ENCODE assay signal across 1 cellular context in the genomic region with DNA sequence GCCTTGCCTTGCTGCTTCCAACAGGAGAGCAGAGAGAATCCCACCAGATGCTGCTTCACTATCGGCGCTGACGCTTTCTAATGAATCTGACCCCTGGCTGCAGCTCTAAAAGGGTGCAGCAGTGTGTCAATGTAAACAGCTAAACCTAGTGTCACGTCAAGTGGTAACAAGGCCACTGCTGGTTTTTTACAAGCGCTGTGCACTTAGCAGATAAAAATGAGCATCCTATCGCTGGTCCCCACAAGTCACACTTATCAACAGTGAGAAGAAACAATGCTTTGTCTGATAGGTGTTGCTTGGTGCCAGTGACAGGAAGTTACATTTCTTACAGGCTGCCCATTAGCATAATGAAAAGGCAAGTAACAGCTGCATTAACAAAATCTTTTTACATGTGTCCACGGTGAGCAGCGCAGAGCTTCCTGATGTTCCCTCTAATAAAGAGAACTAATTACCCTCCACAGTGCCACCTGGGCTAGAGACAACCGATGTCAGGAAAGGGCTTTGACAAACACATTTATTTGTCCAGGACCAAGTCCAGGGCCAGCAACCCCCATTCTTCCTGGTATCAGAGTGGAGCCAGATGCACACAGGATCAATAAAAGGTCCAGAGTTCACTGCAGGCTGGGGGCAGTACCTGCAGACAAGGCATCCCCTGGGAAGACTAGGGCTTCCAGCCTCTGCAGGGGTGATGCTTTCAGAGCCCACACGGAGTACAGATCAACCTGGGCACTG.
TF ChIP-seq lines count a peak whose summit lies in the region.

No MANE protein-coding gene starts in this region.

TF ChIP-seq in HepG2, 621 proteins besides CTCF, POLR2A, EP300 and RAD21 (continued from another document):
- TF ChIP-seq AFF4 (CRISPR knock-in tag; IDR thresholded peaks at IDR 0.05) (no peak), ZFP36 (IDR thresholded peaks at IDR 0.05; ENCODE audit: borderline replicate concordance, low read depth, low read length, partially characterized antibody) (no peak), HMGA1 (CRISPR knock-in tag; conservative IDR thresholded peaks at IDR 0.05) (no peak), GPBP1L1 (CRISPR knock-in tag; IDR thresholded peaks at IDR 0.05) (no peak), SOX6 (IDR thresholded peaks at IDR 0.05) (no peak), SOX6 (CRISPR knock-in tag; IDR thresholded peaks at IDR 0.05) (peak; percentile 98), SP4 (CRISPR knock-in tag; IDR thresholded peaks at IDR 0.05) (0 out of 2 replicates have a peak, but pooled peaks have one; percentile 38), ZFP37 (CRISPR knock-in tag; IDR thresholded peaks at IDR 0.05; ENCODE audit: borderline replicate concordance) (no peak; the same call in 1 of the 2 replicates), RXRA (CRISPR knock-in tag; IDR thresholded peaks at IDR 0.05) (peak; percentile 91), HNF1B (CRISPR knock-in tag; IDR thresholded peaks at IDR 0.05) (peak; percentile 96), ZZZ3 (CRISPR knock-in tag; IDR thresholded peaks at IDR 0.05; ENCODE audit: borderline replicate concordance) (no peak), DNMT3B (CRISPR knock-in tag; conservative IDR thresholded peaks at IDR 0.05) (0 out of 2 replicates have a peak, but pooled peaks have one; percentile 52), ATF7-NPFF (CRISPR knock-in tag; IDR thresholded peaks at IDR 0.05; ENCODE audit: low read depth) (peak; percentile 50; the same call in 1 of the 2 replicates), ARNT2 (CRISPR knock-in tag; IDR thresholded peaks at IDR 0.05; ENCODE audit: low read depth) (peak; percentile 53; the same call in 1 of the 2 replicates), ZNF800 (CRISPR knock-in tag; IDR thresholded peaks at IDR 0.05) (peak; percentile 51; the same call in 1 of the 2 replicates), TBX2 (CRISPR knock-in tag; IDR thresholded peaks at IDR 0.05; ENCODE audit: borderline replicate concordance) (peak; percentile 99), NR3C1 (CRISPR knock-in tag; IDR thresholded peaks at IDR 0.05) (no peak), ARID5B (CRISPR knock-in tag; IDR thresholded peaks at IDR 0.05) (peak; percentile 98), ZNF691 (CRISPR knock-in tag; IDR thresholded peaks at IDR 0.05; ENCODE audit: borderline replicate concordance, low read depth) (peak; percentile 90), MYNN (CRISPR knock-in tag; IDR thresholded peaks at IDR 0.05; ENCODE audit: low read depth) (no peak)
- TF ChIP-seq, protein P1, sequence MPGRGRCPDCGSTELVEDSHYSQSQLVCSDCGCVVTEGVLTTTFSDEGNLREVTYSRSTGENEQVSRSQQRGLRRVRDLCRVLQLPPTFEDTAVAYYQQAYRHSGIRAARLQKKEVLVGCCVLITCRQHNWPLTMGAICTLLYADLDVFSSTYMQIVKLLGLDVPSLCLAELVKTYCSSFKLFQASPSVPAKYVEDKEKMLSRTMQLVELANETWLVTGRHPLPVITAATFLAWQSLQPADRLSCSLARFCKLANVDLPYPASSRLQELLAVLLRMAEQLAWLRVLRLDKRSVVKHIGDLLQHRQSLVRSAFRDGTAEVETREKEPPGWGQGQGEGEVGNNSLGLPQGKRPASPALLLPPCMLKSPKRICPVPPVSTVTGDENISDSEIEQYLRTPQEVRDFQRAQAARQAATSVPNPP (CRISPR knock-in tag; IDR thresholded peaks at IDR 0.05) = peak; percentile 97
- TF ChIP-seq, protein P2, sequence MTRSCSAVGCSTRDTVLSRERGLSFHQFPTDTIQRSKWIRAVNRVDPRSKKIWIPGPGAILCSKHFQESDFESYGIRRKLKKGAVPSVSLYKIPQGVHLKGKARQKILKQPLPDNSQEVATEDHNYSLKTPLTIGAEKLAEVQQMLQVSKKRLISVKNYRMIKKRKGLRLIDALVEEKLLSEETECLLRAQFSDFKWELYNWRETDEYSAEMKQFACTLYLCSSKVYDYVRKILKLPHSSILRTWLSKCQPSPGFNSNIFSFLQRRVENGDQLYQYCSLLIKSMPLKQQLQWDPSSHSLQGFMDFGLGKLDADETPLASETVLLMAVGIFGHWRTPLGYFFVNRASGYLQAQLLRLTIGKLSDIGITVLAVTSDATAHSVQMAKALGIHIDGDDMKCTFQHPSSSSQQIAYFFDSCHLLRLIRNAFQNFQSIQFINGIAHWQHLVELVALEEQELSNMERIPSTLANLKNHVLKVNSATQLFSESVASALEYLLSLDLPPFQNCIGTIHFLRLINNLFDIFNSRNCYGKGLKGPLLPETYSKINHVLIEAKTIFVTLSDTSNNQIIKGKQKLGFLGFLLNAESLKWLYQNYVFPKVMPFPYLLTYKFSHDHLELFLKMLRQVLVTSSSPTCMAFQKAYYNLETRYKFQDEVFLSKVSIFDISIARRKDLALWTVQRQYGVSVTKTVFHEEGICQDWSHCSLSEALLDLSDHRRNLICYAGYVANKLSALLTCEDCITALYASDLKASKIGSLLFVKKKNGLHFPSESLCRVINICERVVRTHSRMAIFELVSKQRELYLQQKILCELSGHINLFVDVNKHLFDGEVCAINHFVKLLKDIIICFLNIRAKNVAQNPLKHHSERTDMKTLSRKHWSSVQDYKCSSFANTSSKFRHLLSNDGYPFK (CRISPR knock-in tag; IDR thresholded peaks at IDR 0.05; ENCODE audit: borderline replicate concordance) = peak; percentile 73; the same call in 1 of the 2 replicates
- TF ChIP-seq, protein P3, sequence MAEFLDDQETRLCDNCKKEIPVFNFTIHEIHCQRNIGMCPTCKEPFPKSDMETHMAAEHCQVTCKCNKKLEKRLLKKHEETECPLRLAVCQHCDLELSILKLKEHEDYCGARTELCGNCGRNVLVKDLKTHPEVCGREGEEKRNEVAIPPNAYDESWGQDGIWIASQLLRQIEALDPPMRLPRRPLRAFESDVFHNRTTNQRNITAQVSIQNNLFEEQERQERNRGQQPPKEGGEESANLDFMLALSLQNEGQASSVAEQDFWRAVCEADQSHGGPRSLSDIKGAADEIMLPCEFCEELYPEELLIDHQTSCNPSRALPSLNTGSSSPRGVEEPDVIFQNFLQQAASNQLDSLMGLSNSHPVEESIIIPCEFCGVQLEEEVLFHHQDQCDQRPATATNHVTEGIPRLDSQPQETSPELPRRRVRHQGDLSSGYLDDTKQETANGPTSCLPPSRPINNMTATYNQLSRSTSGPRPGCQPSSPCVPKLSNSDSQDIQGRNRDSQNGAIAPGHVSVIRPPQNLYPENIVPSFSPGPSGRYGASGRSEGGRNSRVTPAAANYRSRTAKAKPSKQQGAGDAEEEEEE (CRISPR knock-in tag; IDR thresholded peaks at IDR 0.05; ENCODE audit: borderline replicate concordance) = no peak; the same call in 1 of the 2 replicates
